In genomic region chr15:48358229-48358641, GRCh38 we compare ENCODE assay signal across 9 cellular contexts. TPM values are rescaled to one million over a fixed set of nuclear protein-coding genes. Genes with fewer than 3 reads are reported as not detected.
DNase-seq lines count a peak whose midpoint lies in the region; ATAC-seq and TF ChIP-seq lines count a peak whose summit lies in the region.
"Had no signal": no experiment of that assay in that cellular context is flagged by ENCODE, and none has a peak within 500 bp of the region (broad histone marks: within the 10 kb centered on the region; RNA-seq: fewer than 3 reads in every experiment).

No MANE protein-coding gene starts in this region.

- CTCF ChIA-PET in mammary epithelial cell (lab: Charles Lee; ENCODE audit: low non-redundant PET), result interaction anchor here (0.6 kb wide), 1 partner anchor 339 kb away, joined by 3 read pairs; no protein-coding TSS in a partner anchor

- DNase-seq in DMS 273 (lab: John Stamatoyannopoulos, UW; ENCODE audit: unreplicated experiment) (peak; percentile 36), DMS 273 treated with DMSO at 0.1 percent for 48 hours (lab: John Stamatoyannopoulos, UW) (no peak), NCI-H146 (lab: John Stamatoyannopoulos, UW) (peak; percentile 32), mammary epithelial cell (no peak), lung (ENCODE audit: low spot score) (no peak)
- no peak for DNase-seq in activated CD4-positive, CD25-positive, alpha-beta regulatory T cell (lab: John Stamatoyannopoulos, UW)
- no peak for DNase-seq in activated naive CD4-positive, alpha-beta T cell (lab: John Stamatoyannopoulos, UW)

- no peaks in the 10 kb centered on the region for H4K20me1 ChIP-seq in mammary epithelial cell (ENCODE audit: insufficient read depth, low read length)
- H4K20me1 ChIP-seq: BLaER1 had no signal

- in situ Hi-C loops in mammary epithelial cell (cut with MboI; ENCODE audit: low sequenced_read_pairs in 2 of 2), result loop anchor here (25.0 kb wide), 3 partner anchors 279 to 604 kb away; partner anchors contain the start of genes CEP152 (in 2 of the 2), FBN1 (in 1 of the 2) and SHC4 (in 1 of the 2)

- H3K27ac ChIP-seq in mammary epithelial cell (ENCODE audit: insufficient read depth, low read depth, low read length), result no peak overlapping the region
- no peak overlapping the region for H3K27ac ChIP-seq in lung (ENCODE audit: low read depth in 1 of 2, low read length in 1 of 2)
- H3K27ac ChIP-seq: BLaER1 had no signal

- no peaks in the 10 kb centered on the region for H3K36me3 ChIP-seq in mammary epithelial cell (ENCODE audit: insufficient read depth, low read length)
- no peaks in the 10 kb centered on the region for H3K36me3 ChIP-seq in lung (ENCODE audit: control insufficient read depth in 2 of 2, insufficient read depth in 2 of 2, low read length in 2 of 2)
- H3K36me3 ChIP-seq: BLaER1 had no signal

- peaks cover 9% of the 10 kb centered on the region for H3K4me1 ChIP-seq in mammary epithelial cell (ENCODE audit: insufficient read depth, low read length)
- H3K4me1 ChIP-seq in lung (ENCODE audit: control insufficient read depth in 2 of 2, insufficient read depth in 2 of 2, low read length in 2 of 2), result no peaks in the 10 kb centered on the region

- H3K27me3 ChIP-seq in mammary epithelial cell (ENCODE audit: insufficient read depth, low read length) (no peaks in the 10 kb centered on the region), lung (ENCODE audit: control insufficient read depth, insufficient read depth) (no peaks in the 10 kb centered on the region)
- H3K27me3 ChIP-seq: BLaER1 had no signal

- H3K4me3 ChIP-seq in mammary epithelial cell (replicated peaks in 1 of 3; ENCODE audit: insufficient read depth in 1 of 3, low read depth in 2 of 3, low read length in 3 of 3) (no peak overlapping the region), lung (no peak overlapping the region)
- H3K4me3 ChIP-seq: BLaER1 had no signal

- TF ChIP-seq CTCF in mammary epithelial cell (conservative IDR thresholded peaks at IDR 0.05 in 1 of 2, IDR thresholded peaks at IDR 0.05 in 1 of 2; ENCODE audit: extremely low read depth in 1 of 2, insufficient read depth in 1 of 2, low read depth in 1 of 2, low read length in 2 of 2) (peak; percentile 49 to 62), lung (IDR thresholded peaks at IDR 0.05; ENCODE audit: control extremely low read depth, extremely low read depth) (peak; percentile 37)

- H2AFZ ChIP-seq in mammary epithelial cell (ENCODE audit: low read depth, low read length), result no peak overlapping the region

- no peak overlapping the region for H3K9ac ChIP-seq in mammary epithelial cell (ENCODE audit: insufficient read depth, low read length)
- H3K9ac ChIP-seq: BLaER1 had no signal

- intact Hi-C loops in mammary epithelial cell (cut with micrococcal nuclease), result loop anchor here (1.0 to 10.0 kb wide), 7 partner anchors 149 to 1787 kb away; partner anchors contain the start of gene FGF7

- no peak overlapping the region for H3K4me2 ChIP-seq in mammary epithelial cell (ENCODE audit: insufficient read depth, low read depth, low read length)
- H3K4me2 ChIP-seq: BLaER1 had no signal

- no peaks in the 10 kb centered on the region for H3K79me2 ChIP-seq in mammary epithelial cell (ENCODE audit: insufficient read depth, low read length)

- dilution Hi-C loops in mammary epithelial cell (cut with HindIII; ENCODE audit: low sequenced_read_pairs), result no loop called here

- H3K9me3 ChIP-seq in mammary epithelial cell (replicated peaks; ENCODE audit: insufficient read depth, low read length) (peaks cover 2% of the 10 kb centered on the region), lung (ENCODE audit: control insufficient read depth in 2 of 2, insufficient read depth in 1 of 2, low read length in 1 of 2) (peaks cover 0 to 1% of the 10 kb centered on the region in 2 donors)
- H3K9me3 ChIP-seq: BLaER1 had no signal

- BruUV-seq in mammary epithelial cell (replicated peaks; lab: Mats Ljungman, UMichigan), result no TSS peak

- no peak for ATAC-seq in lung (ENCODE audit: insufficient read depth, low FRiP score)
- no peak for ATAC-seq in HG02610 (IDR thresholded peaks at IDR 0.05; ENCODE audit: unreplicated experiment)

RNA-seq across cellular contexts. Expression of gene DUT, which starts 27.0 kb away (rescaled TPM):
- total RNA-seq in mammary epithelial cell (100 to 1,000 TPM in 1 of 2 donors, 10 to 100 TPM in 1; 46.2 to 128 TPM), lung (10 to 100 TPM; 71.8 to 74.0 TPM)
- polyA plus RNA-seq in mammary epithelial cell (60.7 TPM), lung (10 to 100 TPM; 40.7 to 67.8 TPM)
- polyA minus RNA-seq in mammary epithelial cell, result 10.1 TPM

Comparison
In these comparisons a context has a peak if more than half of its experiments do, and no peak if none do; other contexts are left out.
1. DNase-seq: peak in DMS 273 (single experiment) and NCI-H146 (single experiment); none in DMS 273 treated with DMSO at 0.1 percent for 48 hours (single experiment), mammary epithelial cell (single experiment), lung (single experiment), activated CD4-positive, CD25-positive, alpha-beta regulatory T cell (0 of 4) and activated naive CD4-positive, alpha-beta T cell (0 of 4).